8 cellular contexts compared by ENCODE assay signal in the genomic region with DNA sequence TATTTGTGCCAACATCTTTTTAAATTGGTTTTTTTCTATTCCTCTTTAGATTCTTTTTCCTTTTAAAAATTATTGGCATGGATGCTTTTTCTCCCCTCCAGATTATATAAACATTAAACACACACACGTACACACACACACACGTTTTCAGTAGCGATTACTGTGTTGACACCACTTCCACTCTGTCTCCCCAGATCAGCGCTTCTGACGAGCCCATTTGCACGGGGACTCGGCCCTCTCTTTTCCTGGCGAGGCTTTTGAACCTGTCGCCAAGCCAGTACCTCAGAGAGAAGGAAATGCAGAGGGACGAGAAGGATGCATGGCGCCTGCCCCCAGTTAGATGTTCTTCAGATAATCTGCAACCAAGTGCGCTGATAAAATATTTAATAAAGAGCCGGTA. TPM values are rescaled to one million over a fixed set of nuclear protein-coding genes. Genes with fewer than 3 reads are reported as not detected.
DNase-seq lines count a peak whose midpoint lies in the region; ATAC-seq and TF ChIP-seq lines count a peak whose summit lies in the region.

No MANE protein-coding gene starts in this region.

- no peaks in the 10 kb centered on the region for H3K9me3 Mint-ChIP-seq in activated T-cell treated with anti-CD3 and anti-CD28 coated beads, Interleukin-2, amount 50 U/mL, for 4 hours

- POLR2A ChIA-PET in AG04449 (lab: Yijun Ruan, JAX) = no interaction called here

- TF ChIP-seq CTCF in AG04449 (IDR thresholded peaks at IDR 0.05; ENCODE audit: insufficient read depth, low read length, missing control alignments) = no peak

- no peaks in the 10 kb centered on the region for H3K4me1 ChIP-seq in urinary bladder (ENCODE audit: insufficient read depth)

- DNase-seq in AG04449 (ENCODE audit: low read depth, low spot score) (no peak), left lobe of liver (ENCODE audit: low spot score) (no peak), GDM1 (lab: John Stamatoyannopoulos, UW) (no peak), AG20443 (ENCODE audit: low spot score) (no peak)
- DNase-seq in activated T-cell treated with anti-CD3 and anti-CD28 coated beads, Interleukin-2, amount 50 U/mL, for 4 hours = no peak

- peaks cover 52% of the 10 kb centered on the region for H3K27me3 Mint-ChIP-seq in activated T-cell treated with anti-CD3 and anti-CD28 coated beads, Interleukin-2, amount 50 U/mL, for 4 hours (ENCODE audit: low read depth)

- H3K36me3 ChIP-seq in urinary bladder (ENCODE audit: insufficient read depth) = no peaks in the 10 kb centered on the region

- H3K27ac ChIP-seq in urinary bladder (ENCODE audit: low read depth) = no peak overlapping the region

- ATAC-seq in GM18505 (IDR thresholded peaks at IDR 0.05; ENCODE audit: unreplicated experiment) (peak; percentile 27), HG03442 (IDR thresholded peaks at IDR 0.05; ENCODE audit: unreplicated experiment) (peak; percentile 28), left lobe of liver (peak; percentile 18)
- ATAC-seq in activated T-cell treated with anti-CD3 and anti-CD28 coated beads, Interleukin-2, amount 50 U/mL, for 4 hours = peak; percentile 39

- CTCF ChIA-PET in AG04449 (lab: Yijun Ruan, JAX) = interaction anchor here (0.6 to 1.3 kb wide), 2 partner anchors 10 to 12 kb away, joined by 5 to 6 read pairs; no protein-coding TSS in a partner anchor

- H3K4me1 Mint-ChIP-seq in activated T-cell treated with anti-CD3 and anti-CD28 coated beads, Interleukin-2, amount 50 U/mL, for 4 hours (ENCODE audit: low read depth) = peaks cover 46% of the 10 kb centered on the region

- 12% methylated on average over 13 of the region's 13 CpGs for WGBS in urinary bladder

- H3K4me3 ChIP-seq in AG04449 (ENCODE audit: low read depth, low read length) (peak overlapping the region; percentile 59), urinary bladder (ENCODE audit: low read depth, low read length) (peak overlapping the region; percentile 41)

- peaks cover 1% of the 10 kb centered on the region for H3K36me3 Mint-ChIP-seq in activated T-cell treated with anti-CD3 and anti-CD28 coated beads, Interleukin-2, amount 50 U/mL, for 4 hours (ENCODE audit: insufficient read depth)

- peak overlapping the region; percentile 74 for H3K4me3 Mint-ChIP-seq in activated T-cell treated with anti-CD3 and anti-CD28 coated beads, Interleukin-2, amount 50 U/mL, for 4 hours

- no peak for TF ChIP-seq POLR2A in GM18505 (IDR thresholded peaks at IDR 0.05; ENCODE audit: borderline replicate concordance, extremely low read depth, insufficient read depth, insufficient read length)

RNA-seq across cellular contexts. Expression of a gene that starts 1.1 kb away (rescaled TPM):
- total RNA-seq in activated T-cell treated with anti-CD3 and anti-CD28 coated beads, Interleukin-2, amount 50 U/mL, for 4 hours = not detected
- total RNA-seq in left lobe of liver (not detected), urinary bladder (0.11 TPM)
- polyA plus RNA-seq in urinary bladder = not detected
